Comparison of ENCODE assay signal across 8 cellular contexts in genomic region chr22:30195245-30196140, GRCh38. TPM values are rescaled to one million over a fixed set of nuclear protein-coding genes. Genes with fewer than 3 reads are reported as not detected.
DNase-seq lines count a peak whose midpoint lies in the region; ATAC-seq and TF ChIP-seq lines count a peak whose summit lies in the region.

No MANE protein-coding gene starts in this region.

- H4K8ac ChIP-seq in neuronal stem cell (ENCODE audit: low read depth, low read length) = no peak overlapping the region

- H3K27ac ChIP-seq in CD8-positive, alpha-beta T cell (ENCODE audit: low read depth, low read length) = no peak overlapping the region
- H3K27ac ChIP-seq in neuronal stem cell (replicated peaks; ENCODE audit: low read length) = no peak overlapping the region

- H2BK5ac ChIP-seq in neuronal stem cell (ENCODE audit: low read length) = no peak overlapping the region

- no peak overlapping the region for H3K4me3 Mint-ChIP-seq in CD8-positive, alpha-beta T cell

- no peak overlapping the region for H3K4me2 ChIP-seq in neuronal stem cell (ENCODE audit: insufficient read depth, low read length, poor library complexity, severe bottlenecking)

- no peaks in the 10 kb centered on the region for H3K27me3 Mint-ChIP-seq in CD8-positive, alpha-beta T cell (ENCODE audit: low read depth)

- H3K14ac ChIP-seq in neuronal stem cell (ENCODE audit: low read length) = no peak overlapping the region

- H4K91ac ChIP-seq in neuronal stem cell (ENCODE audit: low read depth, low read length, poor library complexity) = no peak overlapping the region

- WGBS in neuronal stem cell (ENCODE audit: extremely low coverage in 2 of 2, insufficient read length in 2 of 2, insufficient replicate concordance in 1 of 2), 2 donors = no CpG with 5 or more reads among the region's 5 CpGs

- POLR2A ChIA-PET in CD8-positive, alpha-beta T cell (lab: Charles Lee) = no interaction called here

- ATAC-seq in CD8-positive, alpha-beta T cell = no peak

- no peak overlapping the region for H2BK15ac ChIP-seq in neuronal stem cell (ENCODE audit: low read length)

- intact Hi-C loops in CD8-positive, alpha-beta T cell (cut with DNase I, micrococcal nuclease) = no loop called here
- intact Hi-C loops in posterior vena cava (cut with DNase I) = loop anchor here in 1 of 2 donors (2.0 kb wide), 1 partner anchor 37 kb away; no protein-coding TSS in a partner anchor

- no peak for TF ChIP-seq CTCF in CD8-positive, alpha-beta T cell (IDR thresholded peaks at IDR 0.05)

- H3K9me3 Mint-ChIP-seq in CD8-positive, alpha-beta T cell = no peaks in the 10 kb centered on the region

- H3K4me1 Mint-ChIP-seq in CD8-positive, alpha-beta T cell (ENCODE audit: low read depth) = peaks cover 30% of the 10 kb centered on the region

- H2BK120ac ChIP-seq in neuronal stem cell (ENCODE audit: low read depth, low read length) = no peak overlapping the region

- H3K4me3 ChIP-seq in CD8-positive, alpha-beta T cell (ENCODE audit: low read depth, low read length) = no peak overlapping the region
- peak overlapping the region in 1 of 2 donors; percentile 31 for H3K4me3 ChIP-seq in neuronal stem cell (ENCODE audit: low read length in 2 of 2)

- H3K23ac ChIP-seq in neuronal stem cell (ENCODE audit: low read depth, low read length, poor library complexity) = no peak overlapping the region

- peaks cover 13% of the 10 kb centered on the region for H3K4me1 ChIP-seq in CD8-positive, alpha-beta T cell (ENCODE audit: insufficient read depth, low read length)
- peaks cover 6 to 15% of the 10 kb centered on the region in 2 donors for H3K4me1 ChIP-seq in neuronal stem cell (ENCODE audit: control insufficient read depth in 2 of 2, insufficient read depth in 1 of 2, low read depth in 1 of 2, low read length in 2 of 2)

- no peak overlapping the region for H3K4ac ChIP-seq in neuronal stem cell (ENCODE audit: low read length)

- CTCF ChIA-PET in CD8-positive, alpha-beta T cell (lab: Charles Lee) = interaction anchor here (1.0 to 1.3 kb wide), 2 partner anchors 10 to 68 kb away, joined by 3 to 4 read pairs; no protein-coding TSS in a partner anchor

- no peaks in the 10 kb centered on the region for H3K36me3 Mint-ChIP-seq in CD8-positive, alpha-beta T cell

- DNase-seq in CD8-positive, alpha-beta T cell = no peak
- DNase-seq in OCI-M1 (lab: John Stamatoyannopoulos, UW) (peak; percentile 83), dermis blood vessel endothelial cell (peak; percentile 33), neuronal stem cell (ENCODE audit: low spot score) (no peak), NCI-H1092 treated with DMSO at 0.1 percent for 48 hours (lab: John Stamatoyannopoulos, UW) (no peak), posterior vena cava (ENCODE audit: low spot score) (no peak), NCI-H526 (lab: John Stamatoyannopoulos, UW) (no peak), NCI-H1436 (lab: John Stamatoyannopoulos, UW) (no peak)

- H3K79me1 ChIP-seq in neuronal stem cell (ENCODE audit: low read depth, low read length) = no peaks in the 10 kb centered on the region

- no peak overlapping the region for H2AK5ac ChIP-seq in neuronal stem cell (ENCODE audit: low read depth, low read length)

- no peak overlapping the region for H3K9ac ChIP-seq in neuronal stem cell (ENCODE audit: low read depth, low read length, poor library complexity)

- no peak overlapping the region for H2BK12ac ChIP-seq in neuronal stem cell (ENCODE audit: low read length)

- H3K27ac Mint-ChIP-seq in CD8-positive, alpha-beta T cell = peak overlapping the region; percentile 66

- H3K36me3 ChIP-seq in CD8-positive, alpha-beta T cell (ENCODE audit: insufficient read depth, low read length) = no peaks in the 10 kb centered on the region
- H3K36me3 ChIP-seq in neuronal stem cell (replicated peaks in 1 of 2; ENCODE audit: control insufficient read depth in 2 of 2, insufficient read depth in 2 of 2, low read length in 2 of 2) = no peaks in the 10 kb centered on the region

- peak overlapping the region; percentile 76 for H2AFZ ChIP-seq in neuronal stem cell (ENCODE audit: low read length)

- H3K27me3 ChIP-seq in CD8-positive, alpha-beta T cell (ENCODE audit: insufficient read depth, low read length) = no peaks in the 10 kb centered on the region
- no peaks in the 10 kb centered on the region for H3K27me3 ChIP-seq in neuronal stem cell (ENCODE audit: control insufficient read depth in 3 of 3, insufficient read depth in 3 of 3, low read depth in 1 of 3, low read length in 3 of 3)

- H3K9me3 ChIP-seq in CD8-positive, alpha-beta T cell (ENCODE audit: low read length) = no peaks in the 10 kb centered on the region
- no peaks in the 10 kb centered on the region for H3K9me3 ChIP-seq in neuronal stem cell (replicated peaks in 1 of 2; ENCODE audit: control insufficient read depth in 2 of 2, insufficient read depth in 1 of 2, low read depth in 1 of 2, low read length in 2 of 2)

- H3K18ac ChIP-seq in neuronal stem cell (ENCODE audit: low read length) = no peak overlapping the region

RNA-seq across cellular contexts. Expression of gene LIF, which starts 51.1 kb away (rescaled TPM):
- total RNA-seq in CD8-positive, alpha-beta T cell = under 1 TPM; 0.30 to 0.42 TPM
- total RNA-seq in dermis blood vessel endothelial cell (1.1 and 1.7 TPM in 2 replicates), posterior vena cava (1 to 10 TPM; 2.6 to 8.1 TPM)
- polyA plus RNA-seq in neuronal stem cell (2013, experiment 1 of 2) = 1.4 TPM
- polyA plus RNA-seq in neuronal stem cell (2013, experiment 2 of 2) = 1.4 TPM

Comparison
In these comparisons a context has a peak if more than half of its experiments do, and no peak if none do; other contexts are left out.
1. DNase-seq: peak in OCI-M1 (single experiment) and dermis blood vessel endothelial cell (single experiment); none in CD8-positive, alpha-beta T cell (0 of 7), neuronal stem cell (single experiment), NCI-H1092 treated with DMSO at 0.1 percent for 48 hours (single experiment), posterior vena cava (single experiment), NCI-H526 (0 of 2) and NCI-H1436 (single experiment).